In genomic region chr18:9086624-9087023, GRCh38 we compare ENCODE assay signal across 1 cellular context.
TF ChIP-seq lines count a peak whose summit lies in the region.

No MANE protein-coding gene starts in this region.

TF ChIP-seq in IMR-90, 13 proteins besides CTCF, POLR2A, EP300 and RAD21 (continued from another document):
- no peak for TF ChIP-seq USF2 (IDR thresholded peaks at IDR 0.05; ENCODE audit: low read depth, low read length)
